Comparison of ENCODE assay signal across 39 cellular contexts in the genomic region with DNA sequence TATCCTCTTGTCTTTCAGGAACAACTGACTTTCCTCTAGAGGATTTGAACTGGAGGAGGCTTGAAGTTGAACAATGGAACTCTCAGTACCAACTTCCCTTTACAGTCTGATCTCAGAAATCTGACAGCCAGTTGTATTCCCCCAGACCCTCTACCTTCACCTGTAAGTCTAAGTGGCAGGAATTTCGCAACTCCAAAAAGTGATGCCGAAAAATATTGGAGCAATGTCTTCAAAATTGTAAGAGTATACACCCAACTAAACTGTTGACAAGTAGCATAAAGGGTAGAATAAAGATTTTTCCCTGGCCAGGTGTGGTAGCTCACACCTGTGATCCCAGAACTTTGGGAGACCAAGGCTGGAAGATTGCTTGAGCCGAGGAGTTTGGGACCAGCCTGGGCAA.
"Had no signal": no experiment of that assay in that cellular context is flagged by ENCODE, and none has a peak within 500 bp of the region (broad histone marks: within the 10 kb centered on the region; RNA-seq: fewer than 3 reads in every experiment).

No MANE protein-coding gene starts in this region.

- H3K27ac Mint-ChIP-seq: activated naive CD4-positive, alpha-beta T cell treated with anti-CD3 and anti-CD28 coated beads for 36 hours; activated naive CD4-positive, alpha-beta T cell treated with anti-CD3 and anti-CD28 coated beads, Interleukin-2, amount 10 ng/mL, durations not matched to agents 7 days and 5 days; activated naive CD4-positive, alpha-beta T cell treated with anti-CD3 and anti-CD28 coated beads, Interleukin-2, amount 50 U/mL, for 72 hours; activated naive CD8-positive, alpha-beta T cell; activated naive CD8-positive, alpha-beta T cell treated with anti-CD3 and anti-CD28 coated beads for 36 hours; activated naive CD8-positive, alpha-beta T cell treated with anti-CD3 and anti-CD28 coated beads, Interleukin-2, amount 10 ng/mL, durations not matched to agents 7 days and 5 days; activated naive CD8-positive, alpha-beta T cell treated with anti-CD3 and anti-CD28 coated beads, Interleukin-2, amount 50 U/mL, for 24 hours; activated T-helper 1 cell treated with anti-CD3 and anti-CD28 coated beads, Interleukin-12 subunit alpha, Interleukin-12 subunit beta, Interleukin-2, Interleukin-4 antibody, amounts not matched to agents 30 ng/mL and 10 ng/mL and 1 ng/mL, durations not matched to agents 14 hours and 24 hours and 36 hours; activated T-helper 17 cell treated with anti-CD3 and anti-CD28 coated beads, Interleukin-2, amount 50 U/mL, for 72 hours; activated T-helper 2 cell treated with anti-CD3 and anti-CD28 coated beads, Interferon-gamma antibody, Interleukin-2, Interleukin-4, amounts not matched to agents 10 μg/mL and 5 μg/mL and 100 μg/mL, durations not matched to agents 14 hours and 24 hours and 36 hours; brain had no signal

- H3K27ac ChIP-seq: adrenal gland, ascending aorta, body of pancreas, brain microvascular endothelial cell, breast epithelium, cardiac muscle cell had no signal

- H3K27me3 ChIP-seq: adrenal gland, ascending aorta, body of pancreas, brain microvascular endothelial cell, breast epithelium had no signal

- H3K4me1 ChIP-seq: adrenal gland, ascending aorta, body of pancreas, breast epithelium had no signal

- DNase-seq: activated effector memory CD4-positive, alpha-beta T cell treated with anti-CD3 and anti-CD28 coated beads, Interleukin-2, amount 50 U/mL, for 16 hours; activated effector memory CD4-positive, alpha-beta T cell treated with Interleukin-2 at 50 U/mL for 16 hours; activated gamma-delta T cell; activated gamma-delta T cell treated with Interleukin-2 at 50 U/mL for 16 hours; activated naive CD4-positive, alpha-beta T cell; activated naive CD4-positive, alpha-beta T cell treated with anti-CD3 and anti-CD28 coated beads for 36 hours; activated naive CD4-positive, alpha-beta T cell treated with anti-CD3 and anti-CD28 coated beads, Interleukin-2, amount 10 ng/mL, durations not matched to agents 7 days and 5 days; activated naive CD4-positive, alpha-beta T cell treated with anti-CD3 and anti-CD28 coated beads, Interleukin-2, amount 50 U/mL, for 16 hours; activated naive CD4-positive, alpha-beta T cell treated with Interleukin-2 at 50 U/mL for 16 hours; activated naive CD8-positive, alpha-beta T cell treated with anti-CD3 and anti-CD28 coated beads for 36 hours; activated naive CD8-positive, alpha-beta T cell treated with anti-CD3 and anti-CD28 coated beads, Interleukin-2, amount 10 ng/mL, durations not matched to agents 7 days and 5 days; activated naive CD8-positive, alpha-beta T cell treated with anti-CD3 and anti-CD28 coated beads, Interleukin-2, amount 50 U/mL, for 24 hours; activated T-cell treated with anti-CD3 and anti-CD28 coated beads, Interleukin-2, amount 50 U/mL, for 4 hours; activated T-cell treated with anti-CD3 and anti-CD28 coated beads, Interleukin-2, amount 50 U/mL, for 48 hours; activated T-cell treated with anti-CD3 and anti-CD28 coated beads, Interleukin-2, amount 50 U/mL, for 72 hours; adrenal gland; amniotic stem cell; amygdala; anterior cingulate cortex; aorta; body of pancreas; brain microvascular endothelial cell; caudate nucleus; central memory CD4-positive, alpha-beta T cell; cerebellar nuclear complex had no signal

- H3K36me3 ChIP-seq: adrenal gland, ascending aorta, brain microvascular endothelial cell, breast epithelium, cardiac muscle cell had no signal

- H3K4me3 Mint-ChIP-seq: activated naive CD4-positive, alpha-beta T cell treated with anti-CD3 and anti-CD28 coated beads for 36 hours; activated naive CD4-positive, alpha-beta T cell treated with anti-CD3 and anti-CD28 coated beads, Interleukin-2, amount 10 ng/mL, durations not matched to agents 7 days and 5 days; activated naive CD4-positive, alpha-beta T cell treated with anti-CD3 and anti-CD28 coated beads, Interleukin-2, amount 50 U/mL, for 24 hours; activated naive CD8-positive, alpha-beta T cell; activated naive CD8-positive, alpha-beta T cell treated with anti-CD3 and anti-CD28 coated beads for 36 hours; activated naive CD8-positive, alpha-beta T cell treated with anti-CD3 and anti-CD28 coated beads, Interleukin-2, amount 10 ng/mL, durations not matched to agents 7 days and 5 days; activated naive CD8-positive, alpha-beta T cell treated with anti-CD3 and anti-CD28 coated beads, Interleukin-2, amount 50 U/mL, for 24 hours; activated T-cell treated with anti-CD3 and anti-CD28 coated beads, Interleukin-2, amount 50 U/mL, for 4 hours; activated T-cell treated with anti-CD3 and anti-CD28 coated beads, Interleukin-2, amount 50 U/mL, for 72 hours; activated T-helper 1 cell treated with anti-CD3 and anti-CD28 coated beads, Interleukin-12 subunit alpha, Interleukin-12 subunit beta, Interleukin-2, Interleukin-4 antibody, amounts not matched to agents 30 ng/mL and 10 ng/mL and 1 ng/mL, durations not matched to agents 14 hours and 24 hours and 36 hours; activated T-helper 17 cell treated with anti-CD3 and anti-CD28 coated beads, Interleukin-2, amount 50 U/mL, for 72 hours; brain; central memory CD8-positive, alpha-beta T cell had no signal

- H3K9me3 ChIP-seq: adrenal gland, ascending aorta, body of pancreas, breast epithelium had no signal

- FAIRE-seq: astrocyte, bronchial epithelial cell, colon had no signal

- H3K4me1 Mint-ChIP-seq: activated naive CD4-positive, alpha-beta T cell treated with anti-CD3 and anti-CD28 coated beads, Interleukin-2, amount 10 ng/mL, durations not matched to agents 7 days and 5 days; activated naive CD4-positive, alpha-beta T cell treated with anti-CD3 and anti-CD28 coated beads, Interleukin-2, amount 50 U/mL, for 24 hours; activated naive CD8-positive, alpha-beta T cell treated with anti-CD3 and anti-CD28 coated beads for 36 hours; activated naive CD8-positive, alpha-beta T cell treated with anti-CD3 and anti-CD28 coated beads, Interleukin-2, amount 10 ng/mL, durations not matched to agents 7 days and 5 days; activated naive CD8-positive, alpha-beta T cell treated with anti-CD3 and anti-CD28 coated beads, Interleukin-2, amount 50 U/mL, for 24 hours; activated T-helper 17 cell treated with anti-CD3 and anti-CD28 coated beads, Interleukin-2, amount 50 U/mL, for 72 hours; central memory CD8-positive, alpha-beta T cell had no signal

- H3K36me3 Mint-ChIP-seq: activated naive CD4-positive, alpha-beta T cell treated with anti-CD3 and anti-CD28 coated beads, Interleukin-2, amount 10 ng/mL, durations not matched to agents 7 days and 5 days; activated naive CD4-positive, alpha-beta T cell treated with anti-CD3 and anti-CD28 coated beads, Interleukin-2, amount 50 U/mL, for 24 hours; activated naive CD4-positive, alpha-beta T cell treated with anti-CD3 and anti-CD28 coated beads, Interleukin-2, amount 50 U/mL, for 72 hours; activated naive CD8-positive, alpha-beta T cell; activated naive CD8-positive, alpha-beta T cell treated with anti-CD3 and anti-CD28 coated beads for 36 hours; activated naive CD8-positive, alpha-beta T cell treated with anti-CD3 and anti-CD28 coated beads, Interleukin-2, amount 10 ng/mL, durations not matched to agents 7 days and 5 days; brain had no signal

- H3K4me3 ChIP-seq: adrenal gland, ascending aorta, body of pancreas, breast epithelium, cardiac muscle cell had no signal

- H3K27me3 Mint-ChIP-seq: activated naive CD4-positive, alpha-beta T cell treated with anti-CD3 and anti-CD28 coated beads, Interleukin-2, amount 10 ng/mL, durations not matched to agents 7 days and 5 days; activated naive CD8-positive, alpha-beta T cell; brain had no signal

- ATAC-seq: activated naive CD4-positive, alpha-beta T cell treated with anti-CD3 and anti-CD28 coated beads, Interleukin-2, amount 50 U/mL, for 72 hours; activated naive CD8-positive, alpha-beta T cell treated with anti-CD3 and anti-CD28 coated beads, Interleukin-2, amount 50 U/mL, for 24 hours; activated T-cell treated with anti-CD3 and anti-CD28 coated beads, Interleukin-2, amount 50 U/mL, for 4 hours; activated T-cell treated with anti-CD3 and anti-CD28 coated beads, Interleukin-2, amount 50 U/mL, for 72 hours; activated T-helper 17 cell treated with anti-CD3 and anti-CD28 coated beads, Interleukin-2, amount 50 U/mL, for 72 hours; body of pancreas had no signal

- H3K9me3 Mint-ChIP-seq: activated naive CD4-positive, alpha-beta T cell treated with anti-CD3 and anti-CD28 coated beads for 36 hours; activated naive CD4-positive, alpha-beta T cell treated with anti-CD3 and anti-CD28 coated beads, Interleukin-2, amount 10 ng/mL, durations not matched to agents 7 days and 5 days; activated naive CD4-positive, alpha-beta T cell treated with anti-CD3 and anti-CD28 coated beads, Interleukin-2, amount 50 U/mL, for 24 hours; activated naive CD4-positive, alpha-beta T cell treated with anti-CD3 and anti-CD28 coated beads, Interleukin-2, amount 50 U/mL, for 72 hours; activated naive CD8-positive, alpha-beta T cell treated with anti-CD3 and anti-CD28 coated beads, Interleukin-2, amount 10 ng/mL, durations not matched to agents 7 days and 5 days; activated naive CD8-positive, alpha-beta T cell treated with anti-CD3 and anti-CD28 coated beads, Interleukin-2, amount 50 U/mL, for 24 hours; activated T-cell treated with anti-CD3 and anti-CD28 coated beads, Interleukin-2, amount 50 U/mL, for 4 hours; activated T-cell treated with anti-CD3 and anti-CD28 coated beads, Interleukin-2, amount 50 U/mL, for 72 hours; activated T-helper 1 cell treated with anti-CD3 and anti-CD28 coated beads, Interleukin-12 subunit alpha, Interleukin-12 subunit beta, Interleukin-2, Interleukin-4 antibody, amounts not matched to agents 30 ng/mL and 10 ng/mL and 1 ng/mL, durations not matched to agents 14 hours and 24 hours and 36 hours; activated T-helper 17 cell treated with anti-CD3 and anti-CD28 coated beads, Interleukin-2, amount 50 U/mL, for 72 hours; activated T-helper 2 cell treated with anti-CD3 and anti-CD28 coated beads, Interferon-gamma antibody, Interleukin-2, Interleukin-4, amounts not matched to agents 10 μg/mL and 5 μg/mL and 100 μg/mL, durations not matched to agents 14 hours and 24 hours and 36 hours; central memory CD8-positive, alpha-beta T cell had no signal
